Comparison of ENCODE assay signal across 8 cellular contexts in the genomic region with DNA sequence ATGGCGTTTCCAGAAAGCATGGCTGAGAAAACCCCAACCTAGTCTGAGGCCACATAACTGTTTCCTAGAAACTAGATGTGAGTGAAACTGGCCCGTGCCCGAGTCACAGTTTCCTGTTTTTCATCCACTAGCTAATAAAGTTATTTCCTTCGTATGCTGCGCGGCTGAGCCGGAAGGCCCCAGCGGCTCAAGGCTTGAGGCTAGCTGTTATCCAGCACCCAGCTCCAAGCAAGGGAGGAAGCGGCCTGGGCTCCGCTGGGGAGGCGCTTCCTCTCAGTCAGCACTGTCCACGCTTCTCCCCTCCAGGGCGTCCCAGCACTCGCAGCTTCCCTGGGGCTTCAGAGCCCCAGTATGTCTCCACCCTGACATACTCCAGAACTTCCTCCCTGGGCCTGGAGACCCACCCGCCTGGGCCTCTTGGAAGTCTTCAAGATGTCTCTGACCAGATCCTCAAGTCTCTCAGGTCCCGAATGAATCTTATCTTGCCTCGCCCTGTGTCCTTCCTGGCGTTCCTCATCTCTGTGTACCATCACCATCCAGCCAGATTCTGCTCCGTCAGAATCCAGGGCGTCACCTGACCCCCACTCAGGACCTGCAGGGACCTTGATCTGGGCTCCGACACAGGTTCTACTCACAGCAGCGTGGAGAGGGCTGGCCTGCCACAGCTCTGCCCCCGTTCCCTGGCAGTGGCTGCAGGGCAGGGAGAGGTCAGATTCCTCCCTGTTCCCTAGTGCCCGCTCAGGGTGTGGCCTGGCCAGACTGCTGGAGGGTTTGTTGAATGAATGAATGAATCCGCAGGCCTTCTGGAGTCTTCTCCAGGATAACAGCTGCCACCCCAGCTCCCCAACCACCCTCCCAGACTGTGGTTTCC.
DNase-seq lines count a peak whose midpoint lies in the region; ATAC-seq, FAIRE-seq and TF ChIP-seq lines count a peak whose summit lies in the region.

No MANE protein-coding gene starts in this region.

- H3K9me3 Mint-ChIP-seq in T-helper 2 cell treated with Interferon-gamma antibody and Interleukin-4, amounts not matched to agents 5 μg/mL and 100 μg/mL, for 36 hours = peaks cover 17% of the 10 kb centered on the region
- no peaks in the 10 kb centered on the region for H3K9me3 Mint-ChIP-seq in effector memory CD8-positive, alpha-beta T cell

- peak in 1 of 2 experiments; percentile 42; a peak in 3 of 6 replicates for ATAC-seq in A549
- peak; percentile 19 for ATAC-seq in effector memory CD8-positive, alpha-beta T cell (replicated peaks)
- ATAC-seq in GM18511 (IDR thresholded peaks at IDR 0.05; ENCODE audit: unreplicated experiment) = no peak
- no peak for ATAC-seq in GM18867 (IDR thresholded peaks at IDR 0.05; ENCODE audit: unreplicated experiment)

- TF ChIP-seq RAD21 in A549 (conservative IDR thresholded peaks at IDR 0.05 in 1 of 2, IDR thresholded peaks at IDR 0.05 in 1 of 2) = no peak

- H3K79me2 ChIP-seq in osteoblast (ENCODE audit: insufficient read depth, low read length) = no peaks in the 10 kb centered on the region

- no peak for FAIRE-seq in A549 (lab: Jason Lieb, UNC)

- no peak for DNase-seq in A549 (ENCODE audit: low read depth in 1 of 2, low spot score in 1 of 2)
- peak; percentile 80 for DNase-seq in T-helper 2 cell treated with Interferon-gamma antibody and Interleukin-4, amounts not matched to agents 5 μg/mL and 100 μg/mL, for 36 hours (ENCODE audit: low spot score)
- DNase-seq in effector memory CD8-positive, alpha-beta T cell = no peak
- DNase-seq in osteoblast (ENCODE audit: insufficient read length, low spot score, missing footprints) = peak; percentile 68
- DNase-seq in hypothalamus (lab: John Stamatoyannopoulos, UW) = no peak
- no peak for DNase-seq in NAMALWA (ENCODE audit: low spot score)

- H3K4me2 ChIP-seq in A549 (peak overlapping the region; percentile 14; the same call in 1 of the 3 replicates), osteoblast (ENCODE audit: insufficient read depth, low read length) (no peak overlapping the region)

- CTCF ChIA-PET in A549 (lab: Yijun Ruan, JAX) = interaction anchor here (1.2 to 4.3 kb wide), 3 partner anchors 9 to 11 kb away, joined by 3 to 20 read pairs (median 3); no protein-coding TSS in a partner anchor

- H3K27ac ChIP-seq in A549 (no peak overlapping the region), osteoblast (ENCODE audit: low read depth, low read length) (no peak overlapping the region)

- no peak for TF ChIP-seq EP300 in A549 (IDR thresholded peaks at IDR 0.05)

- H3K36me3 ChIP-seq in osteoblast (ENCODE audit: insufficient read depth, low read length) = no peaks in the 10 kb centered on the region

- H4K20me1 ChIP-seq in osteoblast (ENCODE audit: insufficient read depth, low read length) = no peaks in the 10 kb centered on the region

- H3K4me1 ChIP-seq in A549 = 0 out of 3 replicates have a peak, but pooled peaks cover 3% of the 10 kb centered on the region
- H3K4me1 ChIP-seq in osteoblast (ENCODE audit: insufficient read depth, low read length) = peaks cover 5% of the 10 kb centered on the region

- H3K4me3 Mint-ChIP-seq in T-helper 2 cell treated with Interferon-gamma antibody and Interleukin-4, amounts not matched to agents 5 μg/mL and 100 μg/mL, for 36 hours = peak overlapping the region; percentile 61
- H3K4me3 Mint-ChIP-seq in effector memory CD8-positive, alpha-beta T cell = no peak overlapping the region

- TF ChIP-seq POLR2A in A549 (IDR thresholded peaks at IDR 0.05; ENCODE audit: low read length) = no peak

- H3K27me3 Mint-ChIP-seq in T-helper 2 cell treated with Interferon-gamma antibody and Interleukin-4, amounts not matched to agents 5 μg/mL and 100 μg/mL, for 36 hours (ENCODE audit: low read depth) = no peaks in the 10 kb centered on the region
- H3K27me3 Mint-ChIP-seq in effector memory CD8-positive, alpha-beta T cell = peaks cover 0 to 28% of the 10 kb centered on the region in 2 donors

- TF ChIP-seq CTCF in A549 (IDR thresholded peaks at IDR 0.05) (no peak), osteoblast (IDR thresholded peaks at IDR 0.05; ENCODE audit: extremely low read depth, low read depth, low read length) (no peak)

- no peak overlapping the region for H3K4me3 ChIP-seq in A549
- H3K4me3 ChIP-seq in osteoblast (ENCODE audit: insufficient read depth, low read length) = no peak overlapping the region

- H3K9me3 ChIP-seq in A549 (peaks cover 5% of the 10 kb centered on the region; the same call in 1 of the 3 replicates), osteoblast (ENCODE audit: low read depth, low read length) (no peaks in the 10 kb centered on the region)

- WGBS in A549 (ENCODE audit: missing lambda C conversion rate) = 88% methylated on average over 22 of the region's 25 CpGs

- H3K27ac Mint-ChIP-seq in T-helper 2 cell treated with Interferon-gamma antibody and Interleukin-4, amounts not matched to agents 5 μg/mL and 100 μg/mL, for 36 hours = peak overlapping the region; percentile 96
- peak overlapping the region; percentile 55 to 83 for H3K27ac Mint-ChIP-seq in effector memory CD8-positive, alpha-beta T cell

- POLR2A ChIA-PET in A549 (lab: Yijun Ruan, JAX) = no interaction called here

- H2AFZ ChIP-seq in osteoblast (ENCODE audit: low read length) = peak overlapping the region; percentile 72

- H3K4me1 Mint-ChIP-seq in T-helper 2 cell treated with Interferon-gamma antibody and Interleukin-4, amounts not matched to agents 5 μg/mL and 100 μg/mL, for 36 hours (ENCODE audit: low read depth) = peaks cover 67% of the 10 kb centered on the region
- peaks cover 0 to 3% of the 10 kb centered on the region in 2 donors for H3K4me1 Mint-ChIP-seq in effector memory CD8-positive, alpha-beta T cell (ENCODE audit: low read depth in 2 of 2)

- H3K27me3 ChIP-seq in osteoblast (ENCODE audit: insufficient read depth, low read length) = no peaks in the 10 kb centered on the region

- H3K36me3 Mint-ChIP-seq in T-helper 2 cell treated with Interferon-gamma antibody and Interleukin-4, amounts not matched to agents 5 μg/mL and 100 μg/mL, for 36 hours (ENCODE audit: low read depth) = peaks cover 28% of the 10 kb centered on the region
- H3K36me3 Mint-ChIP-seq in effector memory CD8-positive, alpha-beta T cell (ENCODE audit: insufficient read depth) = no peaks in the 10 kb centered on the region

TF ChIP-seq in A549, 52 proteins besides CTCF, POLR2A, EP300 and RAD21:
- TF ChIP-seq RNF2 (IDR thresholded peaks at IDR 0.05; ENCODE audit: borderline replicate concordance, low read depth) (no peak), POLR2AphosphoS2 (conservative IDR thresholded peaks at IDR 0.05; ENCODE audit: low read length) (no peak), ZNF302 (CRISPR knock-in tag; IDR thresholded peaks at IDR 0.05) (no peak), E2F6 (IDR thresholded peaks at IDR 0.05; ENCODE audit: borderline replicate concordance, low read depth) (no peak), NPAS2 (CRISPR knock-in tag; IDR thresholded peaks at IDR 0.05; ENCODE audit: borderline replicate concordance) (no peak), FOSL2 (IDR thresholded peaks at IDR 0.05) (no peak), FOSL2 (CRISPR knock-in tag; IDR thresholded peaks at IDR 0.05) (no peak), JUN (IDR thresholded peaks at IDR 0.05) (no peak), HEYL (CRISPR knock-in tag; IDR thresholded peaks at IDR 0.05) (no peak), EHMT2 (IDR thresholded peaks at IDR 0.05; ENCODE audit: low read depth) (no peak), FOXS1 (CRISPR knock-in tag; IDR thresholded peaks at IDR 0.05) (no peak), HDAC2 (IDR thresholded peaks at IDR 0.05) (no peak), HMGXB4 (CRISPR knock-in tag; IDR thresholded peaks at IDR 0.05; ENCODE audit: borderline replicate concordance) (no peak), CHD2 (IDR thresholded peaks at IDR 0.05; ENCODE audit: low read length, partially characterized antibody) (no peak), RFX5 (IDR thresholded peaks at IDR 0.05) (no peak)
- TF ChIP-seq, protein P1, sequence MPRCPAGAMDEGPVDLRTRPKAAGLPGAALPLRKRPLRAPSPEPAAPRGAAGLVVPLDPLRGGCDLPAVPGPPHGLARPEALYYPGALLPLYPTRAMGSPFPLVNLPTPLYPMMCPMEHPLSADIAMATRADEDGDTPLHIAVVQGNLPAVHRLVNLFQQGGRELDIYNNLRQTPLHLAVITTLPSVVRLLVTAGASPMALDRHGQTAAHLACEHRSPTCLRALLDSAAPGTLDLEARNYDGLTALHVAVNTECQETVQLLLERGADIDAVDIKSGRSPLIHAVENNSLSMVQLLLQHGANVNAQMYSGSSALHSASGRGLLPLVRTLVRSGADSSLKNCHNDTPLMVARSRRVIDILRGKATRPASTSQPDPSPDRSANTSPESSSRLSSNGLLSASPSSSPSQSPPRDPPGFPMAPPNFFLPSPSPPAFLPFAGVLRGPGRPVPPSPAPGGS (IDR thresholded peaks at IDR 0.05) = no peak
TF ChIP-seq in A549: peak in this region for 0.

Comparison
In these comparisons a context has a peak if more than half of its experiments do, and no peak if none do; other contexts are left out.
1. DNase-seq: peak in T-helper 2 cell treated with Interferon-gamma antibody and Interleukin-4, amounts not matched to agents 5 μg/mL and 100 μg/mL, for 36 hours (single experiment) and osteoblast (single experiment); none in A549 (0 of 2), effector memory CD8-positive, alpha-beta T cell (0 of 3), hypothalamus (0 of 51) and NAMALWA (single experiment).